18 cellular contexts compared by ENCODE assay signal in the genomic region with DNA sequence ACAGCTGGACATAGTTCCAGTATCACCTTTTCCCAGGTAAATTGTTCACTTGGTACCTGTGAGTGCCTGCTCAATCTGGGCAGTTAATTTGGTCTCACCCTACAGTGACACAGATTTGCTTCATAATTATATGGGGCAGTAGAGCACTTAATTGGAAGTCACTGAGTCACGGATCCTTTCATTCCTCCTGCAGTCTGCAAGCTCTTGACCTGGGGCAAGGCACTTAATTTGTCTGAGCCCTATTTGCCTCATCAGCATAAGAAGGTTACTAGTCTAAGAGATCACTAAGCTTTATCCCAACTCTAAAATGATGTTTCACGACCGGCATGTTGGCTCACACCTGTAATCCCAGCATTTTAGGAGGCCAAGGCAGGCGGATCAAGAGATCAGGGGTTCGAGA. TPM values are rescaled to one million over a fixed set of nuclear protein-coding genes. Genes with fewer than 3 reads are reported as not detected.
DNase-seq lines count a peak whose midpoint lies in the region; ATAC-seq, FAIRE-seq and TF ChIP-seq lines count a peak whose summit lies in the region.
"Had no signal": no experiment of that assay in that cellular context is flagged by ENCODE, and none has a peak within 500 bp of the region (broad histone marks: within the 10 kb centered on the region; RNA-seq: fewer than 3 reads in every experiment).

No MANE protein-coding gene starts in this region.

- H3F3A ChIP-seq in PC-3 (ENCODE audit: low read length, unreplicated experiment): peaks cover 15% of the 10 kb centered on the region

- DNase-seq in A549 (ENCODE audit: low read depth in 1 of 2, low spot score in 1 of 2) (no peak), NCI-H1417 treated with DMSO at 0.1 percent for 48 hours (lab: John Stamatoyannopoulos, UW) (peak; percentile 32), PC-3 (no peak), islet precursor cell (peak; percentile 60), NCI-H146 treated with DMSO at 0.1 percent for 48 hours (lab: John Stamatoyannopoulos, UW; ENCODE audit: unreplicated experiment) (no peak), uterus (no peak)
- no peak for DNase-seq in activated T-cell treated with anti-CD3 and anti-CD28 coated beads, Interleukin-2, amount 50 U/mL, for 48 hours
- DNase-seq: C1 segment of cervical spinal cord, DMS 273 treated with DMSO at 0.1 percent for 48 hours, NCI-H1048, NCI-H1694, NCI-H2107, NCI-H345, NCI-H748 treated with DMSO at 0.1 percent for 48 hours, SHP77 treated with DMSO at 0.1 percent for 48 hours had no signal

- no peak for TF ChIP-seq EP300 in A549 (IDR thresholded peaks at IDR 0.05)

- no peak overlapping the region for H3K9ac ChIP-seq in PC-3 (ENCODE audit: low read length)
- H3K9ac ChIP-seq: KMS-11 had no signal

- CTCF ChIA-PET in A549 (lab: Yijun Ruan, JAX) (no interaction called here), PC-3 (lab: Charles Lee) (interaction anchor here (0.6 kb wide), 1 partner anchor 229 kb away, joined by 3 read pairs; no protein-coding TSS in a partner anchor)

- TF ChIP-seq RAD21 in A549 (conservative IDR thresholded peaks at IDR 0.05 in 1 of 2, IDR thresholded peaks at IDR 0.05 in 1 of 2): no peak

- H3K4me2 ChIP-seq in A549 (no peak overlapping the region), PC-3 (ENCODE audit: low read length) (peak overlapping the region; percentile 33)
- H3K4me2 ChIP-seq: KMS-11 had no signal

- no peaks in the 10 kb centered on the region for H4K20me1 ChIP-seq in PC-3 (ENCODE audit: low read length)

- H3K27me3 ChIP-seq in PC-3 (ENCODE audit: low read length): no peaks in the 10 kb centered on the region
- H3K27me3 ChIP-seq in uterus: no peaks in the 10 kb centered on the region

- no TSS peak for BruUV-seq in PC-3 (replicated peaks; lab: Mats Ljungman, UMichigan)

- H3K4me3 ChIP-seq in A549 (no peak overlapping the region), PC-3 (ENCODE audit: low read length) (no peak overlapping the region), uterus (no peak overlapping the region)

- ATAC-seq in A549: no peak
- no peak for ATAC-seq in PC-3
- no peak for ATAC-seq in HG03159 (IDR thresholded peaks at IDR 0.05; ENCODE audit: unreplicated experiment)
- ATAC-seq: SK-N-SH treated with all-trans-retinoic acid at 6 μM for 48 hours had no signal

- H3K9me3 ChIP-seq in A549 (no peaks in the 10 kb centered on the region), PC-3 (ENCODE audit: low read length) (no peaks in the 10 kb centered on the region), uterus (no peaks in the 10 kb centered on the region)

- H2AFZ ChIP-seq in PC-3 (ENCODE audit: low read length): no peak overlapping the region

- 97% methylated on average over 5 of the region's 5 CpGs for WGBS in A549 (ENCODE audit: missing lambda C conversion rate)

- TF ChIP-seq POLR2A in A549 (IDR thresholded peaks at IDR 0.05; ENCODE audit: low read length): no peak
- no peak for TF ChIP-seq POLR2A in uterus (IDR thresholded peaks at IDR 0.05)

- no peaks in the 10 kb centered on the region for H3K79me2 ChIP-seq in PC-3 (ENCODE audit: low read length)

- POLR2A ChIA-PET in A549 (lab: Yijun Ruan, JAX): no interaction called here
- POLR2A ChIA-PET in PC-3 (lab: Charles Lee; ENCODE audit: unreplicated experiment): no interaction called here

- intact Hi-C loops in PC-3 (cut with micrococcal nuclease) (no loop called here), uterus (cut with DNase I; ENCODE audit: low total_unique reads) (no loop called here)

- H3K4me1 ChIP-seq in A549 (peaks cover 21% of the 10 kb centered on the region), PC-3 (ENCODE audit: insufficient read depth, low read length) (peaks cover 44% of the 10 kb centered on the region), uterus (no peaks in the 10 kb centered on the region)

- H3K9me2 ChIP-seq in PC-3 (replicated peaks; ENCODE audit: low read length): no peaks in the 10 kb centered on the region

- TF ChIP-seq CTCF in A549 (IDR thresholded peaks at IDR 0.05) (no peak), PC-3 (conservative IDR thresholded peaks at IDR 0.05; ENCODE audit: low read depth, low read length) (no peak), uterus (IDR thresholded peaks at IDR 0.05) (no peak)

- H3K27ac ChIP-seq in A549 (no peak overlapping the region), PC-3 (ENCODE audit: low read length) (peak overlapping the region; percentile 45), uterus (no peak overlapping the region)
- H3K27ac ChIP-seq: KMS-11 had no signal

- FAIRE-seq in A549 (lab: Jason Lieb, UNC): no peak

- no peaks in the 10 kb centered on the region for H3K36me3 ChIP-seq in PC-3 (ENCODE audit: low read depth, low read length)
- H3K36me3 ChIP-seq in uterus: no peaks in the 10 kb centered on the region

TF ChIP-seq in A549, 52 proteins besides CTCF, POLR2A, EP300 and RAD21:
- peak; percentile 11 for TF ChIP-seq MAFK (IDR thresholded peaks at IDR 0.05; ENCODE audit: partially characterized antibody)
- no peak for TF ChIP-seq CBX8 (IDR thresholded peaks at IDR 0.05)

RNA-seq across cellular contexts. Expression of gene FBXO36, which starts 8.9 kb away (rescaled TPM):
- polyA plus RNA-seq in A549 (2011; rRNA removed) (5.5 and 5.7 TPM in 2 replicates), A549 (2017; fragmentation: RNase III; extraction: RNeasy Plus Mini Kit Qiagen cat#74134 plus additional on column Dnase treatment) (2.0 to 2.1 TPM (median 2.0 TPM) in 3 replicates)
- polyA plus RNA-seq in A549 (2012; cell fraction: cytosol; rRNA removed): 1.1 and 1.5 TPM in 2 replicates
- 0.77 and 1.3 TPM in 2 replicates for polyA plus RNA-seq in A549 (2012; cell fraction: nucleus; rRNA removed)
- 2.9 and 4.6 TPM in 2 replicates for polyA minus RNA-seq in A549 (2011; rRNA and poly(A)+ RNA removed)
- total RNA-seq in PC-3 (2014; rRNA removed) (3.6 and 4.3 TPM in 2 replicates), uterus (1 to 10 TPM in 3 of 4 donors, under 1 TPM in 1; 0.88 to 8.8 (median 5.4) TPM)

RNA-seq across cellular contexts. Expression of gene TRIP12, which starts 9.4 kb away (rescaled TPM):
- polyA plus RNA-seq in A549 (2011; rRNA removed) (132 and 151 TPM in 2 replicates), A549 (2017; fragmentation: RNase III; extraction: RNeasy Plus Mini Kit Qiagen cat#74134 plus additional on column Dnase treatment) (103 to 122 TPM (median 117 TPM) in 3 replicates)
- 18.2 and 20.7 TPM in 2 replicates for polyA plus RNA-seq in A549 (2012; cell fraction: cytosol; rRNA removed)
- 22.8 and 34.9 TPM in 2 replicates for polyA plus RNA-seq in A549 (2012; cell fraction: nucleus; rRNA removed)
- 366 and 396 TPM in 2 replicates for polyA minus RNA-seq in A549 (2011; rRNA and poly(A)+ RNA removed)
- total RNA-seq in PC-3 (2014; rRNA removed) (113 and 147 TPM in 2 replicates), uterus (100 to 1,000 TPM in 3 of 4 donors, 10 to 100 TPM in 1; 77.1 to 255 (median 197) TPM)

Comparison
In these comparisons a context has a peak if more than half of its experiments do, and no peak if none do; other contexts are left out.
1. DNase-seq: peak in NCI-H1417 treated with DMSO at 0.1 percent for 48 hours (single experiment) and islet precursor cell (single experiment); none in A549 (0 of 2), PC-3 (single experiment), NCI-H146 treated with DMSO at 0.1 percent for 48 hours (single experiment), activated T-cell treated with anti-CD3 and anti-CD28 coated beads, Interleukin-2, amount 50 U/mL, for 48 hours (0 of 2) and uterus (0 of 2).